In the genomic region with DNA sequence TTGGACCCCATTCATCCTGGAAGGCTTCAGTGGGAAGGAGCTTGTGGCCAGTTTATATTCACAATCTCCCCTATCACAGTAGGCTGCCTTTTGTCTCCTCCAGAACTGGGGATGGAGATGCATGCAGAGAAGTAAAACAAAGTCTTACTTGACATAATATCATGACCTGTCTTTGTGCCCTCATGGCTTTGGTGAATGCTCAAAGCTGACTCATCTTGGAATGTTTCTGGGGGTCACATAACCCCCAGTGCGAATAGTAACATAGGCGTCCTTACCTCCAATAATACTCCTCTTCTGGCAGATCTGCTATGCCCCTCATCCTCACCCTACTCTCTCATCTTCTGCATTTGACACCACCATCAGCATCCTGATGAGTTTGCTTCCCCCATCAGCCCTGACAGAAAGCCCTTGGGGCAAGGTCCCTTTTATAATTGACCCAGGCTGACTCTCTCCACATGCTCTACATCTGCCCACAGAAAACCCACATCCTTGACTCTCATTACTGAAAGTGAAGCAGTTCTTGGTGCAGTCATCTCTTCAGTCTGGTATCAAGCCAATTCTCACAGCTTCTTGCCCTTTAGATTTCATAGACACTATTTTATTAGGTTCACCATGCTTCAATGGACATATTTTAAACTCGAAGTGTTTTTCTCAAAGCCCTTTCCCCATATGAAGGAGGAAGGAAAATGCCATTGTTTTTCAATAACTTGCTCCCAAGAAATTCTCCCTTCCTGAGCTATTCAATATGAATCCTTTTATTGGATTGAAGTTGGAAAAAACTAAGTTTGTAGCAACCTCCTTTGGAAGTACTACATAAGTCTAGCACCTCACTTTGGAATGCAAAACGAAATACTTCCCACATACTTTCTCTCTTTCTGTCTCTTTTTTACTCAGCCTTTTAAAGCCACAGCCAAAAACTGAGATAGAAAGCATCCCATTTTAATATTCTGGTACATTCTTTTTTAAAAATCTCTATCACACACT, we compare ENCODE assay signal across 9 cellular contexts. TPM values are rescaled to one million over a fixed set of nuclear protein-coding genes. Genes with fewer than 3 reads are reported as not detected.
DNase-seq lines count a peak whose midpoint lies in the region; ATAC-seq and TF ChIP-seq lines count a peak whose summit lies in the region.
"Had no signal": no experiment of that assay in that cellular context is flagged by ENCODE, and none has a peak within 500 bp of the region (broad histone marks: within the 10 kb centered on the region; RNA-seq: fewer than 3 reads in every experiment).

No MANE protein-coding gene starts in this region.

- peaks cover 0 to 13% (median 0%) of the 10 kb centered on the region in 4 donors for H3K4me1 ChIP-seq in tibial artery
- H3K4me1 ChIP-seq in heart left ventricle: peaks cover 0 to 10% (median 0%) of the 10 kb centered on the region in 12 donors

- H3K27ac ChIP-seq in tibial artery (peak overlapping the region in 1 of 2 donors; percentile 28), heart left ventricle (no peak overlapping the region)
- H3K27ac ChIP-seq: SK-N-MC had no signal

- peak overlapping the region; percentile 23; the same call in 1 of the 2 replicates for H3K4me3 ChIP-seq in GM08714 (ENCODE audit: low read length)
- H3K4me3 ChIP-seq in fibroblast of mammary gland (ENCODE audit: control insufficient read depth, low read depth, low read length): no peak overlapping the region
- H3K4me3 ChIP-seq in tibial artery: no peak overlapping the region
- H3K4me3 ChIP-seq in heart left ventricle: no peak overlapping the region
- H3K4me3 ChIP-seq: SK-N-MC had no signal

- TF ChIP-seq POLR2A in heart left ventricle (IDR thresholded peaks at IDR 0.05): no peak

- no peaks in the 10 kb centered on the region for H3K27me3 ChIP-seq in tibial artery
- H3K27me3 ChIP-seq in heart left ventricle: no peaks in the 10 kb centered on the region

- no peaks in the 10 kb centered on the region for H3K36me3 ChIP-seq in tibial artery
- H3K36me3 ChIP-seq in heart left ventricle: no peaks in the 10 kb centered on the region

- DNase-seq in fibroblast of mammary gland (ENCODE audit: low read depth) (peak; percentile 52), tibial artery (no peak), RKO (ENCODE audit: low spot score) (no peak), COLO668 (lab: John Stamatoyannopoulos, UW; ENCODE audit: unreplicated experiment) (no peak), heart left ventricle (no peak)

- H3K9me3 ChIP-seq in tibial artery (no peaks in the 10 kb centered on the region), heart left ventricle (no peaks in the 10 kb centered on the region)

- ATAC-seq in GM21390 (IDR thresholded peaks at IDR 0.05; ENCODE audit: unreplicated experiment) (peak; percentile 99), HG03342 (IDR thresholded peaks at IDR 0.05; ENCODE audit: unreplicated experiment) (peak; percentile 99), heart left ventricle (no peak)

- WGBS in heart left ventricle, 4 donors: 80 to 84% (median 81%) methylated on average over 4 of the region's 4 CpGs

- intact Hi-C loops in tibial artery (cut with DNase I; ENCODE audit: low total_unique reads) (no loop called here), heart left ventricle (cut with DNase I) (no loop called here)

- TF ChIP-seq CTCF in fibroblast of mammary gland (conservative IDR thresholded peaks at IDR 0.05; ENCODE audit: control insufficient read depth, insufficient read depth, low read depth, low read length) (no peak), tibial artery (IDR thresholded peaks at IDR 0.05) (no peak), heart left ventricle (IDR thresholded peaks at IDR 0.05) (no peak)

RNA-seq across cellular contexts. Expression of gene OSTN, which starts 36.6 kb away (rescaled TPM):
- total RNA-seq in heart left ventricle: 1 to 10 TPM in 1 of 9 donors, under 1 TPM in 3, not detected in 5; 0.27 to 3.7 (median 0.51) TPM
- not detected for polyA plus RNA-seq in heart left ventricle

Comparison
In these comparisons a context has a peak if more than half of its experiments do, and no peak if none do; other contexts are left out.
1. ATAC-seq: peak in GM21390 (single experiment) and HG03342 (single experiment); none in heart left ventricle (0 of 4).